In genomic region chr20:57264908-57265648, GRCh38 we compare ENCODE assay signal across 1 cellular context.
TF ChIP-seq lines count a peak whose summit lies in the region.

No MANE protein-coding gene starts in this region.

TF ChIP-seq in WTC11, 78 proteins besides CTCF, POLR2A, EP300 and RAD21 (continued from another document):
- TF ChIP-seq AR (CRISPR knock-in tag; IDR thresholded peaks at IDR 0.05) (no peak), ZNF219 (CRISPR knock-in tag; IDR thresholded peaks at IDR 0.05; ENCODE audit: borderline replicate concordance) (no peak), CREB1 (CRISPR knock-in tag; IDR thresholded peaks at IDR 0.05) (no peak), NFE2L1 (CRISPR knock-in tag; IDR thresholded peaks at IDR 0.05) (peak; percentile 46; the same call in 1 of the 2 replicates)
- TF ChIP-seq, protein P1, sequence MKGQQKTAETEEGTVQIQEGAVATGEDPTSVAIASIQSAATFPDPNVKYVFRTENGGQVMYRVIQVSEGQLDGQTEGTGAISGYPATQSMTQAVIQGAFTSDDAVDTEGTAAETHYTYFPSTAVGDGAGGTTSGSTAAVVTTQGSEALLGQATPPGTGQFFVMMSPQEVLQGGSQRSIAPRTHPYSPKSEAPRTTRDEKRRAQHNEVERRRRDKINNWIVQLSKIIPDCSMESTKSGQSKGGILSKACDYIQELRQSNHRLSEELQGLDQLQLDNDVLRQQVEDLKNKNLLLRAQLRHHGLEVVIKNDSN (CRISPR knock-in tag; IDR thresholded peaks at IDR 0.05), result peak; percentile 68; the same call in 1 of the 2 replicates
